In genomic region chr11:28903716-28904115, GRCh38 we compare ENCODE assay signal across 2 cellular contexts.
TF ChIP-seq lines count a peak whose summit lies in the region.

No MANE protein-coding gene starts in this region.

TF ChIP-seq in IMR-90, 13 proteins besides CTCF, POLR2A, EP300 and RAD21 (continued from another document):
- TF ChIP-seq CEBPB (IDR thresholded peaks at IDR 0.05; ENCODE audit: low read depth, low read length) (no peak), MAFK (IDR thresholded peaks at IDR 0.05; ENCODE audit: low read depth, low read length) (no peak), SMC3 (IDR thresholded peaks at IDR 0.05; ENCODE audit: low read depth, low read length) (no peak), FOS (IDR thresholded peaks at IDR 0.05; ENCODE audit: low read depth, low read length) (no peak)

TF ChIP-seq in K562, 482 proteins besides CTCF, POLR2A, EP300 and RAD21 (continued from another document):
- TF ChIP-seq ARID4B (CRISPR knock-in tag; IDR thresholded peaks at IDR 0.05) = no peak
- TF ChIP-seq KLF6 (CRISPR knock-in tag; IDR thresholded peaks at IDR 0.05; ENCODE audit: borderline replicate concordance) = no peak
